18 cellular contexts compared by ENCODE assay signal in the genomic region with DNA sequence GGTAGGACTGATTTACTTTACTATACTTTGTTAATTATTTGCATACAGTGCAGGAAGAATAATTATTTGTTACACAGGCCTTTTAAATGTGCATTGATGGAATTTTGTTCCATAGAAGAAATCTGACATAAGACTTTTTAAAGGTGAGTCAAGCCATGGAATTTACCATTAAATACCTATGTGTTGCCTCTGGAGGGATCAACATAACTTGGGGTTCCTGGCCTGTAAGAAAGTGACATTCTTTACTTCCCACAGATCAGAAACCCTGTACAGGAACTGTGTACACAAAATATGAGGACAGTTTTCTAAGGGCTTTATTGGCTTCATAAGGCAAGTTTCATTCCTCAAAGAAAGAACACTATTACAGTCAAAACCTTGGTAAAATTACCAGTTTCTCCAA.
"Had no signal": no experiment of that assay in that cellular context is flagged by ENCODE, and none has a peak within 500 bp of the region (broad histone marks: within the 10 kb centered on the region; RNA-seq: fewer than 3 reads in every experiment).

No MANE protein-coding gene starts in this region.

- ATAC-seq: foreskin keratinocyte; gastroesophageal sphincter; heart right ventricle; left lung; left ventricle myocardium superior; lower lobe of right lung; naive thymus-derived CD4-positive, alpha-beta T cell had no signal

- H3K36me3 ChIP-seq: colonic mucosa, esophagus muscularis mucosa, gastroesophageal sphincter, heart right ventricle, left lung, lower lobe of right lung had no signal

- H3K27ac ChIP-seq: colonic mucosa, esophagus muscularis mucosa, foreskin keratinocyte, gastroesophageal sphincter, heart right ventricle, left lung, lower lobe of right lung had no signal

- H3K4me3 ChIP-seq: colonic mucosa, esophagus muscularis mucosa, gastroesophageal sphincter, heart right ventricle, left lung, lower lobe of right lung had no signal

- DNase-seq: colonic mucosa; cortex of kidney; effector CD4-positive, alpha-beta T cell; effector memory CD4-positive, alpha-beta T cell; glutamatergic neuron; head of caudate nucleus; heart right ventricle; hippocampal formation; left cardiac atrium; left lung; left ventricle myocardium superior; lower lobe of right lung; mesenchymal stem cell; midbrain; naive thymus-derived CD4-positive, alpha-beta T cell had no signal

- H3K27me3 ChIP-seq: colonic mucosa, esophagus muscularis mucosa, foreskin keratinocyte, gastroesophageal sphincter, heart right ventricle, left lung had no signal

- H3K9me3 ChIP-seq: colonic mucosa, esophagus muscularis mucosa, gastroesophageal sphincter, heart right ventricle, left lung, lower lobe of right lung had no signal

- H3K4me1 ChIP-seq: colonic mucosa, esophagus muscularis mucosa, foreskin keratinocyte, gastroesophageal sphincter, heart right ventricle, left lung, lower lobe of right lung had no signal
